In genomic region chr19:3671680-3672574, GRCh38 we compare ENCODE assay signal across 8 cellular contexts.
DNase-seq lines count a peak whose midpoint lies in the region; ATAC-seq and TF ChIP-seq lines count a peak whose summit lies in the region.

No MANE protein-coding gene starts in this region.

- H3K9me3 ChIP-seq in mucosa of stomach (ENCODE audit: control insufficient read depth, low read length) (no peaks in the 10 kb centered on the region), tibial artery (peaks cover 0 to 5% (median 0%) of the 10 kb centered on the region in 3 donors)

- no peak for ATAC-seq in HG02870 (IDR thresholded peaks at IDR 0.05; ENCODE audit: unreplicated experiment)

- no peaks in the 10 kb centered on the region for H3K36me3 ChIP-seq in mucosa of stomach (ENCODE audit: control insufficient read depth, insufficient read depth, low read length)
- H3K36me3 ChIP-seq in tibial artery, result peaks cover 0 to 35% (median 17%) of the 10 kb centered on the region in 3 donors

- in situ Hi-C loops in astrocyte of the cerebellum (cut with HindIII; ENCODE audit: low sequenced_read_pairs), result no loop called here

- H3K27ac ChIP-seq in tibial artery, result peak overlapping the region; percentile 95 to 99

- H3K27me3 ChIP-seq in mucosa of stomach (ENCODE audit: control insufficient read depth, insufficient read depth, low read length) (no peaks in the 10 kb centered on the region), tibial artery (no peaks in the 10 kb centered on the region)

- H3K4me1 ChIP-seq in mucosa of stomach (ENCODE audit: control insufficient read depth, insufficient read depth, low read length) (peaks cover 4% of the 10 kb centered on the region), tibial artery (peaks cover 4 to 57% (median 55%) of the 10 kb centered on the region in 4 donors)

- H3K4me3 ChIP-seq in astrocyte of the cerebellum (ENCODE audit: low read depth, low read length) (no peak overlapping the region), mucosa of stomach (ENCODE audit: low read length) (no peak overlapping the region), tibial artery (peak overlapping the region; percentile 43 to 46)

- TF ChIP-seq CTCF in astrocyte of the cerebellum (IDR thresholded peaks at IDR 0.05; ENCODE audit: low read depth, low read length, missing control alignments) (peak; percentile 16), tibial artery (IDR thresholded peaks at IDR 0.05) (no peak)

- H3K9ac ChIP-seq in mucosa of stomach (ENCODE audit: low read length), result peak overlapping the region; percentile 49

- intact Hi-C loops in tibial artery (cut with DNase I; ENCODE audit: low total_unique reads), result no loop called here

- DNase-seq in activated CD4-positive, alpha-beta T cell treated with anti-CD3 and anti-CD28 coated beads for 48 hours, result peak; percentile 47
- DNase-seq in activated CD4-positive, alpha-beta T cell treated with anti-CD3 and anti-CD28 coated beads for 1 hour, result no peak
- DNase-seq in astrocyte of the cerebellum (ENCODE audit: low read depth) (no peak), tibial artery (no peak), NCI-H2107 (lab: John Stamatoyannopoulos, UW) (no peak), GDM1 (lab: John Stamatoyannopoulos, UW) (no peak)

Comparison
In these comparisons a context has a peak if more than half of its experiments do, and no peak if none do; other contexts are left out.
1. H3K4me3 ChIP-seq: peak in tibial artery (2 of 2); none in astrocyte of the cerebellum (single experiment) and mucosa of stomach (single experiment).